8 cellular contexts compared by ENCODE assay signal in the genomic region with DNA sequence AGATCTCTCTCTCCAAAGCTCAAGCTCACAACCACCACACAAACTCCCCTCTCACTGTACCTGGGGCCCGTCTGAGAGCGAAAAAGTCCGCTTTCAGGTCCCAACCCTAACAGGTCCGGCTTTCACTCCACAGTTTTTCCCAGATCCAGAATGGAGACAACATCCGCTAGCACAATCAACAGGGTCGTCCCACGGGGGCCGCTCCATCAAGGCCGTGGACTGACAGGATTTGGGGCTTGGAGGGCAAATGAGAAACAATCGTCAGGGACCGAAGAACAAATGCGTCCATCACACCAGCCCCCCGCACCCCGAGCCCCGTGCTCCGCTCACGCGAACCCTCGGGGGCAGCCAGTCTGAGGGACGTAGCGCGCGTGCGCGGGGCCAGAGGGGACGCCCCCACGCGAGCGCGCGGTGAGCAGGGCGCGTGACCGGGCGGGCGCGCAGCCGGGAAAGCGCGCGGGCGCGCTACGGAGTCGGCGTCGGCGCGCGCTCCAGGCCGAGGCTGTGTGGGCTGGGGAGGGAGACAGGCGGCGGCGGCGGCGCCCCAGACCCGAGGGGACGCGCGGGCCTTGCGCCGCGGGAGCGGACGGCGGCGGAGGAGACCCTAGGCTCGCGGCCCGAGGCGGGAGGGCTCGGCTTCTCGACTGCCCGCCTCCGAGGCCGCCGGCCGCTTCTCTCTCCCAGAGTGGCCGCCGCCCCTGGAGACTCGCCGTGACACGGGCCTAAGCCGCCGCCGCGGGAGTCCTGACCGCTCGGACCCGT. TPM values are rescaled to one million over a fixed set of nuclear protein-coding genes. Genes with fewer than 3 reads are reported as not detected.
DNase-seq lines count a peak whose midpoint lies in the region; ATAC-seq and TF ChIP-seq lines count a peak whose summit lies in the region.

Gene SLK, plus strand, starts transcription at position 470 of the 762 bp plus-strand sequence. CDS start 606 bp downstream, outside the sequence.

- H3K27ac Mint-ChIP-seq in activated T-helper 17 cell treated with anti-CD3 and anti-CD28 coated beads, Interleukin-2, amount 50 U/mL, for 72 hours: peak within 1 kb of the TSS; percentile 97
- H3K27ac Mint-ChIP-seq in natural killer cell: peak within 1 kb of the TSS; percentile 90 to 92

- peak within 1 kb of the TSS; percentile 99 for H3K4me3 Mint-ChIP-seq in activated T-helper 17 cell treated with anti-CD3 and anti-CD28 coated beads, Interleukin-2, amount 50 U/mL, for 72 hours
- H3K4me3 Mint-ChIP-seq in natural killer cell: peak within 1 kb of the TSS; percentile 95

- TF ChIP-seq CTCF in fibroblast of mammary gland (conservative IDR thresholded peaks at IDR 0.05; ENCODE audit: control insufficient read depth, insufficient read depth, low read depth, low read length) (no peak), natural killer cell (IDR thresholded peaks at IDR 0.05) (no peak)

- peak within 1 kb of the TSS; percentile 95 for H3K4me3 ChIP-seq in fibroblast of mammary gland (ENCODE audit: control insufficient read depth, low read depth, low read length)

- peaks cover 18% of the 10 kb centered on the region for H3K4me1 Mint-ChIP-seq in activated T-helper 17 cell treated with anti-CD3 and anti-CD28 coated beads, Interleukin-2, amount 50 U/mL, for 72 hours
- peaks cover 35 to 36% of the 10 kb centered on the region in 2 donors for H3K4me1 Mint-ChIP-seq in natural killer cell

- H3K9me3 Mint-ChIP-seq in activated T-helper 17 cell treated with anti-CD3 and anti-CD28 coated beads, Interleukin-2, amount 50 U/mL, for 72 hours: no peaks in the 10 kb centered on the region
- no peaks in the 10 kb centered on the region for H3K9me3 Mint-ChIP-seq in natural killer cell

- intact Hi-C loops in natural killer cell (cut with micrococcal nuclease): loop anchor here (1.0 to 2.0 kb wide), 3 partner anchors 16 to 79 kb away; partner anchors contain the start of gene STN1

- peak; percentile 75 for ATAC-seq in GM21526 (IDR thresholded peaks at IDR 0.05; ENCODE audit: low FRiP score, unreplicated experiment)
- ATAC-seq in activated T-helper 17 cell treated with anti-CD3 and anti-CD28 coated beads, Interleukin-2, amount 50 U/mL, for 72 hours (replicated peaks): peak; percentile 89
- ATAC-seq in natural killer cell: peak; percentile 88 to 96 (median 91)

- no peaks in the 10 kb centered on the region for H3K27me3 Mint-ChIP-seq in activated T-helper 17 cell treated with anti-CD3 and anti-CD28 coated beads, Interleukin-2, amount 50 U/mL, for 72 hours
- H3K27me3 Mint-ChIP-seq in natural killer cell (ENCODE audit: low read depth in 2 of 2): no peaks in the 10 kb centered on the region

- H3K36me3 Mint-ChIP-seq in activated T-helper 17 cell treated with anti-CD3 and anti-CD28 coated beads, Interleukin-2, amount 50 U/mL, for 72 hours (ENCODE audit: low read depth): peaks cover 28% of the 10 kb centered on the region
- no peaks in the 10 kb centered on the region for H3K36me3 Mint-ChIP-seq in natural killer cell

- DNase-seq in DMS153 (lab: John Stamatoyannopoulos, UW) (peak; percentile 61), HuH-7.5 (ENCODE audit: low spot score) (peak; percentile 83), RPMI8226 (peak; percentile 84), fibroblast of mammary gland (ENCODE audit: low read depth) (peak; percentile 76), natural killer cell (peak; percentile 89)
- DNase-seq in stimulated activated naive CD4-positive, alpha-beta T cell (lab: John Stamatoyannopoulos, UW): peak; percentile 70 to 88 (median 77)

RNA-seq across cellular contexts. Expression of gene SLK, which starts in this region (rescaled TPM):
- 10 to 100 TPM; 23.6 to 26.7 TPM for total RNA-seq in activated T-helper 17 cell treated with anti-CD3 and anti-CD28 coated beads, Interleukin-2, amount 50 U/mL, for 72 hours
- total RNA-seq in natural killer cell: 10 to 100 TPM; 33.4 to 48.7 (median 40.3) TPM

Comparison
In these comparisons a context has a peak if more than half of its experiments do, and no peak if none do; other contexts are left out.
1. Peak in every context shown above with its lines: DNase-seq, ATAC-seq and H3K4me3 ChIP-seq.